In the genomic region with DNA sequence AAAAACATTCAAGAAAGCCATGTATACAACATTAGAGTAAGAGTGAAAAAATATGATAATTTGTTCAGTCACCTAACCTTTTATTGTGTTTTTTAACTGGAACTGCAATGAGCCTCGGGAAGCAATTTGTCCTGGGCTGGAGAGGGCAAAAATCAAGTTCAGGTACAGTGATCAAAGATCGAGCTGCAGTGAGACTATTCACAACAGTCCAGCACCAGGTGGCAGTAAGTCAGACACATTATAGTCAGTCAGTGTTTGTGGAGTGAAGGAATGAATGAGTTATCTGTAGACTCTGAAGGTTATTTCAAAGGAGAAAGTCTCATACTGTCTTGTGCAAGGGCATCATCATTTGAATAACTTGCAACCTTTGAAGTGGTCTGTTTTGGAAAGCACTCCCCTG, we compare ENCODE assay signal across 15 cellular contexts.
DNase-seq lines count a peak whose midpoint lies in the region; ATAC-seq and TF ChIP-seq lines count a peak whose summit lies in the region.
"Had no signal": no experiment of that assay in that cellular context is flagged by ENCODE, and none has a peak within 500 bp of the region (broad histone marks: within the 10 kb centered on the region; RNA-seq: fewer than 3 reads in every experiment).

No MANE protein-coding gene starts in this region.

- no peak overlapping the region for H3K4me3 ChIP-seq in CD4-positive, alpha-beta memory T cell (ENCODE audit: low read length in 2 of 2)
- H3K4me3 ChIP-seq: A549, neural progenitor cell had no signal

- peak; percentile 51 for ATAC-seq in activated CD8-positive, alpha-beta memory T cell treated with anti-CD3 and anti-CD28 coated beads, Interleukin-2, amount 10 ng/mL, durations not matched to agents 7 days and 5 days
- ATAC-seq in HG03060 (IDR thresholded peaks at IDR 0.05; ENCODE audit: low read depth, unreplicated experiment): peak; percentile 55
- peak; percentile 47 for ATAC-seq in stimulated activated effector memory CD8-positive, alpha-beta T cell treated with anti-CD3 and anti-CD28 coated beads, Interleukin-12 subunit alpha, Interleukin-12 subunit beta, amount 100 ng/mL, for 72 hours

- H3K27me3 Mint-ChIP-seq in activated CD8-positive, alpha-beta memory T cell treated with anti-CD3 and anti-CD28 coated beads, Interleukin-2, amount 10 ng/mL, durations not matched to agents 7 days and 5 days: peaks cover 38% of the 10 kb centered on the region
- peaks cover 20% of the 10 kb centered on the region for H3K27me3 Mint-ChIP-seq in chondrocyte (ENCODE audit: low read depth)
- H3K27me3 Mint-ChIP-seq in CD4-positive, alpha-beta memory T cell: peaks cover 6 to 14% of the 10 kb centered on the region in 2 donors

- no peak overlapping the region for H3K27ac Mint-ChIP-seq in activated CD8-positive, alpha-beta memory T cell treated with anti-CD3 and anti-CD28 coated beads, Interleukin-2, amount 10 ng/mL, durations not matched to agents 7 days and 5 days
- no peak overlapping the region for H3K27ac Mint-ChIP-seq in chondrocyte (ENCODE audit: unreplicated experiment)
- H3K27ac Mint-ChIP-seq in stimulated activated effector memory CD8-positive, alpha-beta T cell treated with anti-CD3 and anti-CD28 coated beads, Interleukin-12 subunit alpha, Interleukin-12 subunit beta, amount 100 ng/mL, for 72 hours: no peak overlapping the region
- no peak overlapping the region for H3K27ac Mint-ChIP-seq in CD4-positive, alpha-beta memory T cell
- H3K27ac Mint-ChIP-seq: immature natural killer cell had no signal

- POLR2A ChIA-PET in CD4-positive, alpha-beta memory T cell (lab: Charles Lee; ENCODE audit: partially characterized antibody): no interaction called here

- no peaks in the 10 kb centered on the region for H3K36me3 ChIP-seq in CD4-positive, alpha-beta memory T cell (ENCODE audit: insufficient read depth, low read length)
- H3K36me3 ChIP-seq: neural progenitor cell had no signal

- no peak overlapping the region for H3K27ac ChIP-seq in CD4-positive, alpha-beta memory T cell (ENCODE audit: low read depth, low read length)
- H3K27ac ChIP-seq: A549, neural progenitor cell had no signal

- H3K9me3 Mint-ChIP-seq in activated CD8-positive, alpha-beta memory T cell treated with anti-CD3 and anti-CD28 coated beads, Interleukin-2, amount 10 ng/mL, durations not matched to agents 7 days and 5 days (ENCODE audit: low read depth): no peaks in the 10 kb centered on the region
- no peaks in the 10 kb centered on the region for H3K9me3 Mint-ChIP-seq in chondrocyte (ENCODE audit: low read depth)
- H3K9me3 Mint-ChIP-seq in stimulated activated effector memory CD8-positive, alpha-beta T cell treated with anti-CD3 and anti-CD28 coated beads, Interleukin-12 subunit alpha, Interleukin-12 subunit beta, amount 100 ng/mL, for 72 hours: no peaks in the 10 kb centered on the region
- H3K9me3 Mint-ChIP-seq in CD4-positive, alpha-beta memory T cell: no peaks in the 10 kb centered on the region
- H3K9me3 Mint-ChIP-seq: immature natural killer cell, neural progenitor cell had no signal

- intact Hi-C loops in CD4-positive, alpha-beta memory T cell (cut with micrococcal nuclease): no loop called here

- H3K4me3 Mint-ChIP-seq in activated CD8-positive, alpha-beta memory T cell treated with anti-CD3 and anti-CD28 coated beads, Interleukin-2, amount 10 ng/mL, durations not matched to agents 7 days and 5 days: no peak overlapping the region
- no peak overlapping the region for H3K4me3 Mint-ChIP-seq in chondrocyte (ENCODE audit: unreplicated experiment)
- no peak overlapping the region for H3K4me3 Mint-ChIP-seq in stimulated activated effector memory CD8-positive, alpha-beta T cell treated with anti-CD3 and anti-CD28 coated beads, Interleukin-12 subunit alpha, Interleukin-12 subunit beta, amount 100 ng/mL, for 72 hours
- no peak overlapping the region for H3K4me3 Mint-ChIP-seq in CD4-positive, alpha-beta memory T cell
- H3K4me3 Mint-ChIP-seq: immature natural killer cell, neural progenitor cell had no signal

- no peaks in the 10 kb centered on the region for H3K9me3 ChIP-seq in CD4-positive, alpha-beta memory T cell (ENCODE audit: control insufficient read depth in 1 of 2, low read length in 2 of 2)
- H3K9me3 ChIP-seq: A549 had no signal

- H3K4me1 ChIP-seq in CD4-positive, alpha-beta memory T cell (ENCODE audit: insufficient read depth, low read length): no peaks in the 10 kb centered on the region
- H3K4me1 ChIP-seq: A549, neural progenitor cell had no signal

- CTCF ChIA-PET in activated CD8-positive, alpha-beta memory T cell treated with anti-CD3 and anti-CD28 coated beads, Interleukin-2, amount 10 ng/mL, durations not matched to agents 7 days and 5 days (lab: Charles Lee): interaction anchor here (0.5 to 1.1 kb wide), 3 partner anchors 14 to 116 kb away, joined by 3 to 4 read pairs (median 3); partner anchors contain the start of genes CHDH and IL17RB
- CTCF ChIA-PET in CD4-positive, alpha-beta memory T cell (lab: Charles Lee; ENCODE audit: partially characterized antibody): no interaction called here

- peaks cover 14% of the 10 kb centered on the region for H3K4me1 Mint-ChIP-seq in activated CD8-positive, alpha-beta memory T cell treated with anti-CD3 and anti-CD28 coated beads, Interleukin-2, amount 10 ng/mL, durations not matched to agents 7 days and 5 days
- no peaks in the 10 kb centered on the region for H3K4me1 Mint-ChIP-seq in chondrocyte (ENCODE audit: low read depth)
- H3K4me1 Mint-ChIP-seq in stimulated activated effector memory CD8-positive, alpha-beta T cell treated with anti-CD3 and anti-CD28 coated beads, Interleukin-12 subunit alpha, Interleukin-12 subunit beta, amount 100 ng/mL, for 72 hours: no peaks in the 10 kb centered on the region
- no peaks in the 10 kb centered on the region for H3K4me1 Mint-ChIP-seq in CD4-positive, alpha-beta memory T cell
- H3K4me1 Mint-ChIP-seq: immature natural killer cell had no signal

- no peak for DNase-seq in activated CD8-positive, alpha-beta memory T cell treated with anti-CD3 and anti-CD28 coated beads, Interleukin-2, amount 10 ng/mL, durations not matched to agents 7 days and 5 days
- no peak for DNase-seq in activated CD8-positive, alpha-beta memory T cell treated with anti-CD3 and anti-CD28 coated beads for 24 hours
- DNase-seq in chondrocyte (ENCODE audit: low spot score) (no peak), DMS79 (lab: John Stamatoyannopoulos, UW) (no peak)
- no peak for DNase-seq in stimulated activated effector memory CD8-positive, alpha-beta T cell treated with anti-CD3 and anti-CD28 coated beads, Interleukin-12 subunit alpha, Interleukin-12 subunit beta, amount 100 ng/mL, for 72 hours (ENCODE audit: low spot score in 2 of 2)
- no peak for DNase-seq in activated effector memory CD4-positive, alpha-beta T cell treated with anti-CD3 and anti-CD28 coated beads, Interleukin-2, amount 50 U/mL, for 16 hours
- DNase-seq in CD4-positive, alpha-beta memory T cell: no peak
- DNase-seq: immature natural killer cell; NCI-H1694 treated with DMSO at 0.1 percent for 48 hours; stimulated activated CD4-positive, alpha-beta T cell treated with anti-CD3 and anti-CD28 coated beads, Interleukin-12 subunit alpha, Interleukin-12 subunit beta, amount 100 ng/mL, for 4 hours; stimulated activated CD8-positive, alpha-beta memory T cell treated with anti-CD3 and anti-CD28 coated beads, Interleukin-4, amount 100 ng/mL, for 48 hours; T1000 had no signal

- H3K36me3 Mint-ChIP-seq in activated CD8-positive, alpha-beta memory T cell treated with anti-CD3 and anti-CD28 coated beads, Interleukin-2, amount 10 ng/mL, durations not matched to agents 7 days and 5 days: no peaks in the 10 kb centered on the region
- H3K36me3 Mint-ChIP-seq in chondrocyte (ENCODE audit: low read depth): no peaks in the 10 kb centered on the region
- no peaks in the 10 kb centered on the region for H3K36me3 Mint-ChIP-seq in stimulated activated effector memory CD8-positive, alpha-beta T cell treated with anti-CD3 and anti-CD28 coated beads, Interleukin-12 subunit alpha, Interleukin-12 subunit beta, amount 100 ng/mL, for 72 hours
- no peaks in the 10 kb centered on the region for H3K36me3 Mint-ChIP-seq in CD4-positive, alpha-beta memory T cell
- H3K36me3 Mint-ChIP-seq: immature natural killer cell, neural progenitor cell had no signal

- H3K27me3 ChIP-seq in CD4-positive, alpha-beta memory T cell (ENCODE audit: insufficient read depth, low read length): no peaks in the 10 kb centered on the region
- H3K27me3 ChIP-seq: neural progenitor cell had no signal

- peak; percentile 52 for TF ChIP-seq CTCF in chondrocyte (IDR thresholded peaks at IDR 0.05)
